ENCODE assay signal across 8 cellular contexts in the genomic region with DNA sequence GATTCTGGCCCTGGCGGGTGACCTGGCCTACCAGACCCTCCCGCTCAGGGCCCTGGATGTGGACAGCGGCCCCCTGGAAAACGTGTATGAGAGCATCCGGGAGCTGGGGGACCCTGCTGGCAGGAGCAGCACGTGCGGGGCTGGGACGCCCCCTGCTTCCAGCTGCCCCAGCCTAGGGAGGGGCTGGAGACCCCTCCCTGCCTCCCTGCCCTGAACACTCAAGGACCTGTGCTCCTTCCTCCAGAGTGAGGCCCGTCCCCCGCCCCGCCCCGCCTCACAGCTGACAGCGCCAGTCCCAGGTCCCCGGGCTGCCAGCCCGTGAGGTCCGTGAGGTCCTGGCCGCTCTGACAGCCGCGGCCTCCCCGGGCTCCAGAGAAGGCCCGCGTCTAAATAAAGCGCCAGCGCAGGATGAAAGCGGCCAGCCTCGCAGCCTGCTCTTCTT. TPM values are rescaled to one million over a fixed set of nuclear protein-coding genes. Genes with fewer than 3 reads are reported as not detected.
DNase-seq lines count a peak whose midpoint lies in the region; ATAC-seq and TF ChIP-seq lines count a peak whose summit lies in the region.

No MANE protein-coding gene starts in this region.

- H3K4me3 ChIP-seq in gastroesophageal sphincter, result peak overlapping the region; percentile 33 to 82
- peak overlapping the region; percentile 66 for H3K4me3 ChIP-seq in parathyroid adenoma (ENCODE audit: low read depth, low read length)

- POLR2A ChIA-PET in activated CD4-positive, alpha-beta memory T cell treated with anti-CD3 and anti-CD28 coated beads, Interleukin-2, amount 10 ng/mL, durations not matched to agents 7 days and 5 days (lab: Charles Lee), result interaction anchor here (0.7 to 7.3 kb wide), 10 partner anchors 10 to 218 kb away, joined by 3 to 120 read pairs (median 6); partner anchors contain the start of genes ARFRP1, PTK6, TNFRSF6B and TPD52L2

- peak overlapping the region; percentile 49 for H3K27ac Mint-ChIP-seq in activated CD4-positive, alpha-beta memory T cell treated with anti-CD3 and anti-CD28 coated beads, Interleukin-2, amount 10 ng/mL, durations not matched to agents 7 days and 5 days

- CTCF ChIA-PET in activated CD4-positive, alpha-beta memory T cell treated with anti-CD3 and anti-CD28 coated beads, Interleukin-2, amount 10 ng/mL, durations not matched to agents 7 days and 5 days (lab: Charles Lee), result interaction anchor here (1.2 to 1.6 kb wide), 3 partner anchors 12 to 201 kb away, joined by 4 to 7 read pairs (median 5); partner anchors contain the start of genes ARFRP1 and ZGPAT

- no peaks in the 10 kb centered on the region for H3K27me3 Mint-ChIP-seq in activated CD4-positive, alpha-beta memory T cell treated with anti-CD3 and anti-CD28 coated beads, Interleukin-2, amount 10 ng/mL, durations not matched to agents 7 days and 5 days

- no CpG with 5 or more reads among the region's 26 CpGs for WGBS in gastroesophageal sphincter (ENCODE audit: low coverage in 1 of 2), 2 donors

- TF ChIP-seq CTCF in gastroesophageal sphincter (IDR thresholded peaks at IDR 0.05), result no peak
- no peak for TF ChIP-seq CTCF in parathyroid adenoma (IDR thresholded peaks at IDR 0.05)

- no peak for TF ChIP-seq POLR2A in gastroesophageal sphincter (IDR thresholded peaks at IDR 0.05)

- peak overlapping the region; percentile 56 for H3K4me3 Mint-ChIP-seq in activated CD4-positive, alpha-beta memory T cell treated with anti-CD3 and anti-CD28 coated beads, Interleukin-2, amount 10 ng/mL, durations not matched to agents 7 days and 5 days

- no peaks in the 10 kb centered on the region for H3K27me3 ChIP-seq in gastroesophageal sphincter
- H3K27me3 ChIP-seq in parathyroid adenoma (ENCODE audit: control insufficient read depth, insufficient read depth, low read length), result no peaks in the 10 kb centered on the region

- H3K4me1 Mint-ChIP-seq in activated CD4-positive, alpha-beta memory T cell treated with anti-CD3 and anti-CD28 coated beads, Interleukin-2, amount 10 ng/mL, durations not matched to agents 7 days and 5 days, result peaks cover 23% of the 10 kb centered on the region

- no peaks in the 10 kb centered on the region for H3K9me3 ChIP-seq in gastroesophageal sphincter
- H3K9me3 ChIP-seq in parathyroid adenoma (ENCODE audit: control insufficient read depth, low read length), result no peaks in the 10 kb centered on the region

- ATAC-seq in gastroesophageal sphincter, result no peak
- ATAC-seq in GM18511 (IDR thresholded peaks at IDR 0.05; ENCODE audit: unreplicated experiment), result no peak

- H3K36me3 Mint-ChIP-seq in activated CD4-positive, alpha-beta memory T cell treated with anti-CD3 and anti-CD28 coated beads, Interleukin-2, amount 10 ng/mL, durations not matched to agents 7 days and 5 days (ENCODE audit: low read depth), result peaks cover 29% of the 10 kb centered on the region

- H3K9ac ChIP-seq in parathyroid adenoma, result no peak overlapping the region

- H3K4me1 ChIP-seq in gastroesophageal sphincter (peaks cover 0 to 57% (median 31%) of the 10 kb centered on the region in 3 donors), parathyroid adenoma (peaks cover 10% of the 10 kb centered on the region)

- H3K27ac ChIP-seq in gastroesophageal sphincter, result peak overlapping the region; percentile 47 to 98 (median 88)
- H3K27ac ChIP-seq in parathyroid adenoma, result peak overlapping the region; percentile 82

- no peak for TF ChIP-seq EP300 in gastroesophageal sphincter (IDR thresholded peaks at IDR 0.05)

- no peaks in the 10 kb centered on the region for H3K9me3 Mint-ChIP-seq in activated CD4-positive, alpha-beta memory T cell treated with anti-CD3 and anti-CD28 coated beads, Interleukin-2, amount 10 ng/mL, durations not matched to agents 7 days and 5 days

- peak overlapping the region; percentile 90 for H2AFZ ChIP-seq in parathyroid adenoma

- peaks cover under 1% of the 10 kb centered on the region for H3K79me2 ChIP-seq in parathyroid adenoma

- H3K36me3 ChIP-seq in gastroesophageal sphincter, result peaks cover 0 to 55% of the 10 kb centered on the region in 2 donors
- H3K36me3 ChIP-seq in parathyroid adenoma (ENCODE audit: control insufficient read depth, insufficient read depth, low read length), result no peaks in the 10 kb centered on the region

- DNase-seq in NCI-H82 (lab: John Stamatoyannopoulos, UW), result peak; percentile 58
- DNase-seq in NCI-H82 treated with DMSO at 0.1 percent for 48 hours (lab: John Stamatoyannopoulos, UW; ENCODE audit: unreplicated experiment), result no peak
- peak; percentile 57 for DNase-seq in activated CD4-positive, alpha-beta memory T cell treated with anti-CD3 and anti-CD28 coated beads, Interleukin-2, amount 10 ng/mL, durations not matched to agents 7 days and 5 days
- DNase-seq in HK-2 (ENCODE audit: unreplicated experiment), result no peak
- no peak for DNase-seq in ureter (ENCODE audit: low spot score)

- H3K4me2 ChIP-seq in parathyroid adenoma (ENCODE audit: low read length), result peak overlapping the region; percentile 98

RNA-seq across cellular contexts. Expression of gene SLC2A4RG, which starts 0.9 kb away (rescaled TPM):
- 10 to 100 TPM; 88.3 to 90.4 TPM for total RNA-seq in activated CD4-positive, alpha-beta memory T cell treated with anti-CD3 and anti-CD28 coated beads, Interleukin-2, amount 10 ng/mL, durations not matched to agents 7 days and 5 days
- total RNA-seq in gastroesophageal sphincter (10 to 100 TPM; 36.5 to 98.7 (median 59.9) TPM), ureter (93.6 TPM)

RNA-seq across cellular contexts. Expression of gene LIME1, which starts 2.2 kb away (rescaled TPM):
- total RNA-seq in activated CD4-positive, alpha-beta memory T cell treated with anti-CD3 and anti-CD28 coated beads, Interleukin-2, amount 10 ng/mL, durations not matched to agents 7 days and 5 days, result 100 to 1,000 TPM; 181 to 186 TPM
- total RNA-seq in gastroesophageal sphincter, result 10 to 100 TPM in 1 of 4 donors, 1 to 10 TPM in 3; 4.7 to 17.0 (median 7.2) TPM
- total RNA-seq in ureter, result 7.3 TPM

RNA-seq across cellular contexts. Expression of gene ZGPAT, which starts 30.9 kb away (rescaled TPM):
- total RNA-seq in activated CD4-positive, alpha-beta memory T cell treated with anti-CD3 and anti-CD28 coated beads, Interleukin-2, amount 10 ng/mL, durations not matched to agents 7 days and 5 days, result 10 to 100 TPM; 41.6 to 42.8 TPM
- total RNA-seq in gastroesophageal sphincter, result 10 to 100 TPM; 21.7 to 51.7 (median 32.9) TPM
- 29.4 TPM for total RNA-seq in ureter

RNA-seq across cellular contexts. Expression of gene ARFRP1, which starts 30.9 kb away (rescaled TPM):
- 10 to 100 TPM; 52.9 to 53.4 TPM for total RNA-seq in activated CD4-positive, alpha-beta memory T cell treated with anti-CD3 and anti-CD28 coated beads, Interleukin-2, amount 10 ng/mL, durations not matched to agents 7 days and 5 days
- total RNA-seq in gastroesophageal sphincter, result 10 to 100 TPM; 38.9 to 56.4 (median 49.0) TPM
- total RNA-seq in ureter, result 69.8 TPM

RNA-seq across cellular contexts. Expression of gene TNFRSF6B, which starts 42.3 kb away (rescaled TPM):
- total RNA-seq in activated CD4-positive, alpha-beta memory T cell treated with anti-CD3 and anti-CD28 coated beads, Interleukin-2, amount 10 ng/mL, durations not matched to agents 7 days and 5 days, result not detected
- total RNA-seq in gastroesophageal sphincter (10 to 100 TPM in 3 of 4 donors, 1 to 10 TPM in 1; 8.9 to 27.8 (median 15.4) TPM), ureter (19.8 TPM)

Comparison
In these comparisons a context has a peak if more than half of its experiments do, and no peak if none do; other contexts are left out.
1. DNase-seq: peak in NCI-H82 (single experiment) and activated CD4-positive, alpha-beta memory T cell treated with anti-CD3 and anti-CD28 coated beads, Interleukin-2, amount 10 ng/mL, durations not matched to agents 7 days and 5 days (single experiment); none in NCI-H82 treated with DMSO at 0.1 percent for 48 hours (single experiment), HK-2 (single experiment) and ureter (single experiment).
2. RNA of gene LIME1, which starts 2.2 kb away (total RNA-seq): 181 to 186 TPM in activated CD4-positive, alpha-beta memory T cell treated with anti-CD3 and anti-CD28 coated beads, Interleukin-2, amount 10 ng/mL, durations not matched to agents 7 days and 5 days; 4.7 to 17.0 TPM in gastroesophageal sphincter and 7.3 TPM in ureter (single experiment); every median in the first group is over 10 times any median in the second.